In genomic region chr13:49404621-49405020, GRCh38 we compare ENCODE assay signal across 1 cellular context.
TF ChIP-seq lines count a peak whose summit lies in the region.

No MANE protein-coding gene starts in this region.

TF ChIP-seq in K562, 482 proteins besides CTCF, POLR2A, EP300 and RAD21:
- TF ChIP-seq GMEB1 (CRISPR knock-in tag; IDR thresholded peaks at IDR 0.05) (no peak), ZNF280A (IDR thresholded peaks at IDR 0.05; ENCODE audit: low read depth, partially characterized antibody) (peak; percentile 52), TRIM24 (IDR thresholded peaks at IDR 0.05) (0 out of 4 replicates have a peak, but pooled peaks of 1 of the 2 experiments have one; percentile 9), ZEB2 (IDR thresholded peaks at IDR 0.05) (0 out of 2 replicates have a peak, but pooled peaks have one; percentile 41), RERE (CRISPR knock-in tag; IDR thresholded peaks at IDR 0.05; ENCODE audit: borderline replicate concordance) (no peak), KLF13 (tag; IDR thresholded peaks at IDR 0.05; ENCODE audit: borderline replicate concordance, low read depth) (no peak), EP400 (IDR thresholded peaks at IDR 0.05) (0 out of 2 replicates have a peak, but pooled peaks have one; percentile 15), TRIM28 (IDR thresholded peaks at IDR 0.05) (peak; percentile 77), HIVEP1 (CRISPR knock-in tag; IDR thresholded peaks at IDR 0.05) (no peak), YBX1 (IDR thresholded peaks at IDR 0.05) (no peak), ZC3H8 (IDR thresholded peaks at IDR 0.05) (no peak)
TF ChIP-seq in K562: peak in this region for 5.
